8 cellular contexts compared by ENCODE assay signal in genomic region chr20:36571564-36572504, GRCh38. TPM values are rescaled to one million over a fixed set of nuclear protein-coding genes. Genes with fewer than 3 reads are reported as not detected.
DNase-seq lines count a peak whose midpoint lies in the region; ATAC-seq and TF ChIP-seq lines count a peak whose summit lies in the region.

No MANE protein-coding gene starts in this region.

- peaks cover 0 to 2% (median 0%) of the 10 kb centered on the region in 7 donors for H3K9me3 Mint-ChIP-seq in CD4-positive, CD25-positive, alpha-beta regulatory T cell
- no peaks in the 10 kb centered on the region for H3K9me3 Mint-ChIP-seq in nephron

- no peaks in the 10 kb centered on the region for H3K27me3 ChIP-seq in CD4-positive, CD25-positive, alpha-beta regulatory T cell (ENCODE audit: control insufficient read depth, insufficient read depth, low read length)

- no peak for TF ChIP-seq CTCF in nephron (IDR thresholded peaks at IDR 0.05; ENCODE audit: unreplicated experiment in 3 of 3)

- H3K4me3 ChIP-seq in CD4-positive, CD25-positive, alpha-beta regulatory T cell (ENCODE audit: low read depth, low read length), result no peak overlapping the region
- peak overlapping the region; percentile 78 for H3K4me3 ChIP-seq in Jurkat, Clone E6-1 (ENCODE audit: low read length)

- H3K27ac ChIP-seq in CD4-positive, CD25-positive, alpha-beta regulatory T cell (ENCODE audit: insufficient read depth, low read length, poor library complexity, severe bottlenecking), result peak overlapping the region; percentile 100

- peaks cover 5 to 42% (median 32%) of the 10 kb centered on the region in 4 donors for H3K4me1 Mint-ChIP-seq in CD4-positive, CD25-positive, alpha-beta regulatory T cell
- peaks cover 44% of the 10 kb centered on the region for H3K4me1 Mint-ChIP-seq in nephron

- H3K27me3 Mint-ChIP-seq in CD4-positive, CD25-positive, alpha-beta regulatory T cell, result peaks cover 5% of the 10 kb centered on the region
- no peaks in the 10 kb centered on the region for H3K27me3 Mint-ChIP-seq in nephron (ENCODE audit: low read depth)

- no peaks in the 10 kb centered on the region for H3K9me3 ChIP-seq in CD4-positive, CD25-positive, alpha-beta regulatory T cell (ENCODE audit: control insufficient read depth in 2 of 2, low read length in 2 of 2)

- no peaks in the 10 kb centered on the region for H3K36me3 Mint-ChIP-seq in CD4-positive, CD25-positive, alpha-beta regulatory T cell
- peaks cover 6% of the 10 kb centered on the region for H3K36me3 Mint-ChIP-seq in nephron (ENCODE audit: low read depth)

- ATAC-seq in CD4-positive, CD25-positive, alpha-beta regulatory T cell (ENCODE audit: low read depth in 2 of 2), result no peak
- no peak for ATAC-seq in HG02678 (IDR thresholded peaks at IDR 0.05; ENCODE audit: unreplicated experiment)
- no peak for ATAC-seq in GM21825 (IDR thresholded peaks at IDR 0.05; ENCODE audit: unreplicated experiment)

- no peaks in the 10 kb centered on the region for H3K36me3 ChIP-seq in CD4-positive, CD25-positive, alpha-beta regulatory T cell (ENCODE audit: control insufficient read depth, insufficient read depth, low read length)

- peak overlapping the region; percentile 99 for H3K27ac Mint-ChIP-seq in CD4-positive, CD25-positive, alpha-beta regulatory T cell
- peak overlapping the region; percentile 97 for H3K27ac Mint-ChIP-seq in nephron

- peak in 1 of 3 donors; percentile 19 for DNase-seq in CD4-positive, CD25-positive, alpha-beta regulatory T cell
- no peak for DNase-seq in Jurkat, Clone E6-1 (ENCODE audit: low read depth, low spot score)
- DNase-seq in cerebellar cortex (ENCODE audit: low spot score), result peak; percentile 38
- no peak for DNase-seq in OCI-M2 (lab: John Stamatoyannopoulos, UW; ENCODE audit: unreplicated experiment)
- DNase-seq in NCI-H1694 treated with DMSO at 0.1 percent for 48 hours (lab: John Stamatoyannopoulos, UW), result no peak

- peak overlapping the region; percentile 93 to 96 (median 94) for H3K4me3 Mint-ChIP-seq in CD4-positive, CD25-positive, alpha-beta regulatory T cell
- peak overlapping the region; percentile 79 to 92 (median 82) for H3K4me3 Mint-ChIP-seq in nephron

- peaks cover 32% of the 10 kb centered on the region for H3K4me1 ChIP-seq in CD4-positive, CD25-positive, alpha-beta regulatory T cell (ENCODE audit: control insufficient read depth, insufficient read depth, low read length, poor library complexity, severe bottlenecking)

RNA-seq across cellular contexts. Expression of gene TGIF2, which starts 1.6 kb away (rescaled TPM):
- total RNA-seq in CD4-positive, CD25-positive, alpha-beta regulatory T cell, result 38.9 TPM
- 10 to 100 TPM; 19.4 to 27.7 (median 24.1) TPM for polyA plus RNA-seq in CD4-positive, CD25-positive, alpha-beta regulatory T cell
- polyA plus RNA-seq in Jurkat, Clone E6-1 (2012; ENCODE audit: insufficient read depth, insufficient read length), result 9.4 TPM

RNA-seq across cellular contexts. Expression of gene MYL9, which starts 30.5 kb away (rescaled TPM):
- 7.7 TPM for total RNA-seq in CD4-positive, CD25-positive, alpha-beta regulatory T cell
- polyA plus RNA-seq in CD4-positive, CD25-positive, alpha-beta regulatory T cell, result not detected
- polyA plus RNA-seq in Jurkat, Clone E6-1 (2012; ENCODE audit: insufficient read depth, insufficient read length), result not detected

RNA-seq across cellular contexts. Expression of gene RAB5IF, which starts 33.7 kb away (rescaled TPM):
- 75.8 TPM for total RNA-seq in CD4-positive, CD25-positive, alpha-beta regulatory T cell
- 100 to 1,000 TPM; 199 to 248 (median 214) TPM for polyA plus RNA-seq in CD4-positive, CD25-positive, alpha-beta regulatory T cell
- polyA plus RNA-seq in Jurkat, Clone E6-1 (2012; ENCODE audit: insufficient read depth, insufficient read length), result 101 TPM
